13 cellular contexts compared by ENCODE assay signal in the genomic region with DNA sequence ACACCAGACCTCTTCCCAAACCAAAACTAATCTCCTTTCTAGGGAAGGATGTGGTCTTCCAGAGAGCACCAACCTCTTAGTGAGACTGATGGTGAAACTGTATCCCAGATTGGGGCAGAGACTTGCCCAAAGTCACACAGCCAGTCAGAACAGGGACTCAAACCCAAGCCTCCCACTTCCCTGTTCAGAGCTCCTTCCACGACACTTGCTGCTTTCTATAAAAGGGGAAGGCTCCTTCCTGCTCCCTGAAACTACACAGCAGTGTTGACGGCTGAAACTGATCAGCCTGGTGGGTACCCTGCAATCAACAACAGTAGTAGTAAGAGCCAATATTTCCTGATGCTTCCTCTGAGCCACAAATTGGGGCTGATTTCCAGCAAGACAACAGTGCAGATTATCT. TPM values are rescaled to one million over a fixed set of nuclear protein-coding genes. Genes with fewer than 3 reads are reported as not detected.
A peak's percentile ranks its signal among the peaks of the same experiment; 100 is the strongest.
DNase-seq lines count a peak whose midpoint lies in the region; ATAC-seq and TF ChIP-seq lines count a peak whose summit lies in the region.
"Had no signal": no experiment of that assay in that cellular context is flagged by ENCODE, and none has a peak within 500 bp of the region (broad histone marks: within the 10 kb centered on the region; RNA-seq: fewer than 3 reads in every experiment).

No MANE protein-coding gene starts in this region.

- peak overlapping the region; percentile 30 to 90 (median 74) for H3K27ac Mint-ChIP-seq in CD4-positive, alpha-beta memory T cell
- no peak overlapping the region for H3K27ac Mint-ChIP-seq in activated T-helper 1 cell treated with anti-CD3 and anti-CD28 coated beads, Interleukin-12 subunit alpha, Interleukin-12 subunit beta, Interleukin-2, Interleukin-4 antibody, amounts not matched to agents 30 ng/mL and 10 ng/mL and 1 ng/mL, durations not matched to agents 14 hours and 24 hours and 36 hours
- H3K27ac Mint-ChIP-seq in mesothelial cell of epicardium: no peak overlapping the region

- no peak overlapping the region for H2AFZ ChIP-seq in Karpas-422 (ENCODE audit: low read length)

- H3K27ac ChIP-seq in CD4-positive, alpha-beta memory T cell (ENCODE audit: low read depth, low read length): no peak overlapping the region
- H3K27ac ChIP-seq in Karpas-422 (ENCODE audit: low read length): no peak overlapping the region

- peaks cover 7 to 24% of the 10 kb centered on the region in 2 donors for H3K36me3 Mint-ChIP-seq in CD4-positive, alpha-beta memory T cell
- H3K36me3 Mint-ChIP-seq in activated T-helper 1 cell treated with anti-CD3 and anti-CD28 coated beads, Interleukin-12 subunit alpha, Interleukin-12 subunit beta, Interleukin-2, Interleukin-4 antibody, amounts not matched to agents 30 ng/mL and 10 ng/mL and 1 ng/mL, durations not matched to agents 14 hours and 24 hours and 36 hours (ENCODE audit: low read depth): peaks cover 3% of the 10 kb centered on the region
- H3K36me3 Mint-ChIP-seq in mesothelial cell of epicardium: no peaks in the 10 kb centered on the region

- peaks cover 18% of the 10 kb centered on the region for H3K4me1 ChIP-seq in CD4-positive, alpha-beta memory T cell (ENCODE audit: insufficient read depth, low read length)
- peaks cover 14% of the 10 kb centered on the region for H3K4me1 ChIP-seq in Karpas-422 (ENCODE audit: low read length)

- peaks cover 7 to 27% (median 18%) of the 10 kb centered on the region in 4 donors for H3K4me1 Mint-ChIP-seq in CD4-positive, alpha-beta memory T cell
- H3K4me1 Mint-ChIP-seq in activated T-helper 1 cell treated with anti-CD3 and anti-CD28 coated beads, Interleukin-12 subunit alpha, Interleukin-12 subunit beta, Interleukin-2, Interleukin-4 antibody, amounts not matched to agents 30 ng/mL and 10 ng/mL and 1 ng/mL, durations not matched to agents 14 hours and 24 hours and 36 hours (ENCODE audit: low read depth): peaks cover 15% of the 10 kb centered on the region
- H3K4me1 Mint-ChIP-seq in mesothelial cell of epicardium: peaks cover 10% of the 10 kb centered on the region

- no peaks in the 10 kb centered on the region for H3K27me3 ChIP-seq in CD4-positive, alpha-beta memory T cell (ENCODE audit: insufficient read depth, low read length)
- no peaks in the 10 kb centered on the region for H3K27me3 ChIP-seq in Karpas-422 (ENCODE audit: low read length)

- ATAC-seq in HG02623 (IDR thresholded peaks at IDR 0.05; ENCODE audit: unreplicated experiment): no peak
- ATAC-seq in HG03432 (IDR thresholded peaks at IDR 0.05; ENCODE audit: unreplicated experiment): no peak

- H3K9me2 ChIP-seq in Karpas-422 (replicated peaks; ENCODE audit: insufficient read depth, low read length): no peaks in the 10 kb centered on the region

- intact Hi-C loops in CD4-positive, alpha-beta memory T cell (cut with micrococcal nuclease): loop anchor here (1.0 to 10.0 kb wide), 5 partner anchors 26 to 509 kb away; partner anchors contain the start of genes LRSAM1, PTGES2 and RPL12
- intact Hi-C loops in activated T-helper 1 cell treated with anti-CD3 and anti-CD28 coated beads, Interleukin-12 subunit alpha, Interleukin-12 subunit beta, Interleukin-2, Interleukin-4 antibody, amounts not matched to agents 30 ng/mL and 10 ng/mL and 1 ng/mL, durations not matched to agents 14 hours and 24 hours and 36 hours (cut with micrococcal nuclease): loop anchor here (1.0 to 10.0 kb wide), 5 partner anchors 121 to 489 kb away; partner anchors contain the start of gene STXBP1

- no peaks in the 10 kb centered on the region for H3K27me3 Mint-ChIP-seq in CD4-positive, alpha-beta memory T cell
- no peaks in the 10 kb centered on the region for H3K27me3 Mint-ChIP-seq in activated T-helper 1 cell treated with anti-CD3 and anti-CD28 coated beads, Interleukin-12 subunit alpha, Interleukin-12 subunit beta, Interleukin-2, Interleukin-4 antibody, amounts not matched to agents 30 ng/mL and 10 ng/mL and 1 ng/mL, durations not matched to agents 14 hours and 24 hours and 36 hours (ENCODE audit: insufficient read depth)
- peaks cover 2% of the 10 kb centered on the region for H3K27me3 Mint-ChIP-seq in mesothelial cell of epicardium (ENCODE audit: low read depth)

- peak overlapping the region in 4 of 8 donors; percentile 29 to 93 (median 58) for H3K4me3 Mint-ChIP-seq in CD4-positive, alpha-beta memory T cell
- H3K4me3 Mint-ChIP-seq in activated T-helper 1 cell treated with anti-CD3 and anti-CD28 coated beads, Interleukin-12 subunit alpha, Interleukin-12 subunit beta, Interleukin-2, Interleukin-4 antibody, amounts not matched to agents 30 ng/mL and 10 ng/mL and 1 ng/mL, durations not matched to agents 14 hours and 24 hours and 36 hours: peak overlapping the region; percentile 78
- H3K4me3 Mint-ChIP-seq in mesothelial cell of epicardium: peak overlapping the region; percentile 46

- H3K36me3 ChIP-seq in CD4-positive, alpha-beta memory T cell (ENCODE audit: insufficient read depth, low read length): peaks cover 14% of the 10 kb centered on the region
- H3K36me3 ChIP-seq in Karpas-422 (ENCODE audit: insufficient read depth, low read length): no peaks in the 10 kb centered on the region

- CTCF ChIA-PET in CD4-positive, alpha-beta memory T cell (lab: Charles Lee; ENCODE audit: partially characterized antibody): interaction anchor here (1.1 to 6.1 kb wide), 12 partner anchors 10 to 230 kb away, joined by 3 to 85 read pairs (median 10); partner anchors contain the start of genes CDK9, PTRH1 and TTC16

- H3K79me2 ChIP-seq in Karpas-422 (ENCODE audit: low read length): no peaks in the 10 kb centered on the region

- H4K20me1 ChIP-seq in Karpas-422 (ENCODE audit: insufficient read depth, low read depth, low read length): no peaks in the 10 kb centered on the region

- peak overlapping the region; percentile 95 for H3K4me2 ChIP-seq in Karpas-422 (ENCODE audit: low read depth, low read length, poor library complexity, severe bottlenecking)

- no peak for TF ChIP-seq CTCF in mesothelial cell of epicardium (IDR thresholded peaks at IDR 0.05; ENCODE audit: unreplicated experiment)

- H3K9me3 ChIP-seq in CD4-positive, alpha-beta memory T cell (ENCODE audit: control insufficient read depth in 1 of 2, low read length in 2 of 2): no peaks in the 10 kb centered on the region
- H3K9me3 ChIP-seq in Karpas-422 (ENCODE audit: low read length): no peaks in the 10 kb centered on the region

- no peak for DNase-seq in CD4-positive, alpha-beta memory T cell
- DNase-seq in Karpas-422: no peak
- no peak for DNase-seq in activated T-helper 1 cell treated with anti-CD3 and anti-CD28 coated beads, Interleukin-12 subunit alpha, Interleukin-12 subunit beta, Interleukin-2, Interleukin-4 antibody, amounts not matched to agents 30 ng/mL and 10 ng/mL and 1 ng/mL, durations not matched to agents 14 hours and 24 hours and 36 hours (ENCODE audit: low spot score)
- DNase-seq in mesothelial cell of epicardium (ENCODE audit: low spot score in 2 of 2, unreplicated experiment in 2 of 2): no peak
- no peak for DNase-seq in NK-92 treated with Interleukin-12 subunit alpha and Interleukin-12 subunit beta, amount 100 ng/mL, for 24 hours (lab: John Stamatoyannopoulos, UW)
- no peak for DNase-seq in stimulated activated CD4-positive, alpha-beta T cell treated with anti-CD3 and anti-CD28 coated beads, Interleukin-2, amount 100 ng/mL, for 48 hours
- DNase-seq: activated CD8-positive, alpha-beta memory T cell treated with anti-CD3 and anti-CD28 coated beads for 24 hours; hippocampal formation; SW 1271 had no signal

- peak overlapping the region; percentile 86 for H3K9ac ChIP-seq in Karpas-422 (ENCODE audit: low read length)

- peaks cover 0 to 2% (median 0%) of the 10 kb centered on the region in 8 donors for H3K9me3 Mint-ChIP-seq in CD4-positive, alpha-beta memory T cell
- H3K9me3 Mint-ChIP-seq in activated T-helper 1 cell treated with anti-CD3 and anti-CD28 coated beads, Interleukin-12 subunit alpha, Interleukin-12 subunit beta, Interleukin-2, Interleukin-4 antibody, amounts not matched to agents 30 ng/mL and 10 ng/mL and 1 ng/mL, durations not matched to agents 14 hours and 24 hours and 36 hours: no peaks in the 10 kb centered on the region
- no peaks in the 10 kb centered on the region for H3K9me3 Mint-ChIP-seq in mesothelial cell of epicardium

- POLR2A ChIA-PET in CD4-positive, alpha-beta memory T cell (lab: Charles Lee; ENCODE audit: partially characterized antibody): interaction anchor here (1.1 to 4.1 kb wide), 6 partner anchors 16 to 143 kb away, joined by 3 to 81 read pairs (median 22); partner anchors contain the start of genes CDK9, PTRH1 and TTC16

- no peak overlapping the region for H3K4me3 ChIP-seq in CD4-positive, alpha-beta memory T cell (ENCODE audit: low read length in 2 of 2)
- H3K4me3 ChIP-seq in Karpas-422 (ENCODE audit: low read length): no peak overlapping the region; the same call in 1 of the 2 replicates

RNA-seq across cellular contexts. Expression of gene TOR2A, which starts 1.5 kb away (rescaled TPM):
- 10 to 100 TPM; 14.3 to 18.4 TPM for total RNA-seq in CD4-positive, alpha-beta memory T cell
- polyA plus RNA-seq in CD4-positive, alpha-beta memory T cell: 10 to 100 TPM; 23.2 to 27.1 TPM
- total RNA-seq in Karpas-422 (2014; rRNA removed; shearing (Covaris generic); ENCODE audit: low replicate concordance): 10.7 and 12.7 TPM in 2 replicates
- total RNA-seq in activated T-helper 1 cell treated with anti-CD3 and anti-CD28 coated beads, Interleukin-12 subunit alpha, Interleukin-12 subunit beta, Interleukin-2, Interleukin-4 antibody, amounts not matched to agents 30 ng/mL and 10 ng/mL and 1 ng/mL, durations not matched to agents 14 hours and 24 hours and 36 hours: 16.6 and 18.9 TPM in 2 replicates
- total RNA-seq in mesothelial cell of epicardium: 14.0 to 17.3 TPM (median 15.9 TPM) in 3 replicates

RNA-seq across cellular contexts. Expression of gene TTC16, which starts 17.7 kb away (rescaled TPM):
- 1 to 10 TPM; 2.5 to 2.6 TPM for total RNA-seq in CD4-positive, alpha-beta memory T cell
- 1 to 10 TPM in 1 of 2 donors, under 1 TPM in 1; 0.09 to 1.8 TPM for polyA plus RNA-seq in CD4-positive, alpha-beta memory T cell
- not detected in 2 replicates for total RNA-seq in Karpas-422 (2014; rRNA removed; shearing (Covaris generic); ENCODE audit: low replicate concordance)
- total RNA-seq in activated T-helper 1 cell treated with anti-CD3 and anti-CD28 coated beads, Interleukin-12 subunit alpha, Interleukin-12 subunit beta, Interleukin-2, Interleukin-4 antibody, amounts not matched to agents 30 ng/mL and 10 ng/mL and 1 ng/mL, durations not matched to agents 14 hours and 24 hours and 36 hours: 0.10 TPM in 1 of 2 replicates, not detected in the other
- 0.07 TPM in 1 of 3 replicates, not detected in the others for total RNA-seq in mesothelial cell of epicardium
- total RNA-seq: endothelial cell of umbilical vein had no signal
- polyA plus RNA-seq: endothelial cell of umbilical vein had no signal

RNA-seq across cellular contexts. Expression of gene PTRH1, which starts 18.1 kb away (rescaled TPM):
- total RNA-seq in CD4-positive, alpha-beta memory T cell: 1 to 10 TPM; 7.3 to 8.4 TPM
- 10 to 100 TPM; 25.6 to 31.1 TPM for polyA plus RNA-seq in CD4-positive, alpha-beta memory T cell
- 10.6 and 24.9 TPM in 2 replicates for total RNA-seq in Karpas-422 (2014; rRNA removed; shearing (Covaris generic); ENCODE audit: low replicate concordance)
- total RNA-seq in activated T-helper 1 cell treated with anti-CD3 and anti-CD28 coated beads, Interleukin-12 subunit alpha, Interleukin-12 subunit beta, Interleukin-2, Interleukin-4 antibody, amounts not matched to agents 30 ng/mL and 10 ng/mL and 1 ng/mL, durations not matched to agents 14 hours and 24 hours and 36 hours: 22.9 and 23.5 TPM in 2 replicates
- total RNA-seq in mesothelial cell of epicardium: 9.4 to 10.3 TPM (median 9.5 TPM) in 3 replicates

RNA-seq across cellular contexts. Expression of gene CFAP157, which starts 26.8 kb away (rescaled TPM):
- under 1 TPM in 1 of 2 experiments, not detected in 1; 0.25 TPM for total RNA-seq in CD4-positive, alpha-beta memory T cell
- under 1 TPM; 0.14 to 0.22 TPM for polyA plus RNA-seq in CD4-positive, alpha-beta memory T cell
- total RNA-seq in Karpas-422 (2014; rRNA removed; shearing (Covaris generic); ENCODE audit: low replicate concordance): not detected in 2 replicates
- 0.20 and 0.26 TPM in 2 replicates for total RNA-seq in activated T-helper 1 cell treated with anti-CD3 and anti-CD28 coated beads, Interleukin-12 subunit alpha, Interleukin-12 subunit beta, Interleukin-2, Interleukin-4 antibody, amounts not matched to agents 30 ng/mL and 10 ng/mL and 1 ng/mL, durations not matched to agents 14 hours and 24 hours and 36 hours
- total RNA-seq in mesothelial cell of epicardium: 0.34 to 0.49 TPM (median 0.41 TPM) in 3 replicates
- total RNA-seq: endothelial cell of umbilical vein, subcutaneous adipose tissue had no signal

RNA-seq across cellular contexts. Expression of gene SH2D3C, which starts 44.9 kb away (rescaled TPM):
- total RNA-seq in CD4-positive, alpha-beta memory T cell: 10 to 100 TPM; 43.4 to 48.6 TPM
- 10 to 100 TPM in 1 of 2 donors, 1 to 10 TPM in 1; 8.7 to 51.5 TPM for polyA plus RNA-seq in CD4-positive, alpha-beta memory T cell
- 0.61 TPM in 1 of 2 replicates, not detected in the other for total RNA-seq in Karpas-422 (2014; rRNA removed; shearing (Covaris generic); ENCODE audit: low replicate concordance)
- 30.0 and 30.4 TPM in 2 replicates for total RNA-seq in activated T-helper 1 cell treated with anti-CD3 and anti-CD28 coated beads, Interleukin-12 subunit alpha, Interleukin-12 subunit beta, Interleukin-2, Interleukin-4 antibody, amounts not matched to agents 30 ng/mL and 10 ng/mL and 1 ng/mL, durations not matched to agents 14 hours and 24 hours and 36 hours
- total RNA-seq in mesothelial cell of epicardium: 3.4 to 3.9 TPM (median 3.7 TPM) in 3 replicates

Comparison
In these comparisons a context has a peak if more than half of its experiments do, and no peak if none do; other contexts are left out.
1. H3K27ac Mint-ChIP-seq: peak in CD4-positive, alpha-beta memory T cell (7 of 7); none in activated T-helper 1 cell treated with anti-CD3 and anti-CD28 coated beads, Interleukin-12 subunit alpha, Interleukin-12 subunit beta, Interleukin-2, Interleukin-4 antibody, amounts not matched to agents 30 ng/mL and 10 ng/mL and 1 ng/mL, durations not matched to agents 14 hours and 24 hours and 36 hours (single experiment) and mesothelial cell of epicardium (single experiment).